In the genomic region with DNA sequence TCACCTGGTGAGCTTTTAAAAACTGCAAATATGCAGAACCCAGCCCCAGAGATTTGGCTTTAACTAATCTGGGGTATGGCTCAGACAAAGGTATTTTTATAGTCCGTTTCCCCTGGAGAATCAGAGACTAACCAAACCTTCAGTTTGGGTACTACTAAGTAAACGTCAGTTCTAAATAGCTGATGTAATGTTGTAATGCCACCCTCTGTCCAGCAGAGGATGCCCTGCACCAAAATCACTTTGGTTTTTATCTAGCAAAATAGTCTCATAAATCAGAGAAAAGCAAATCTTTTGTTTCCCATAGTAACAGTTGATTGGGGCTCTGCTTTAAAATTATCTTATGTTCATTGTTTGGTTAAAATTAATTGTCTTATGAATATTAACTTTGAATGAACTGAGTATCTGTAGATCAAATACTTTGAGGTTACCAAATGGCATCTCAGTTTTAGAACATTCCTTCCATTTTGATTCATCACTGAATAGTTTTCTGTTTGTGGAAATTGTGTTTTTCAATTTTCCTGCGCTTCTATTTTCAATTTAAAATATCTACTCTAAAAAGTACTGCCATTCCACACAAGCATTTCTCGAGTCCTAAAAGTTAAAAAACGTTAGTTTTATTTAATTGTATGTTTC, we compare ENCODE assay signal across 8 cellular contexts.
DNase-seq lines count a peak whose midpoint lies in the region; ATAC-seq and TF ChIP-seq lines count a peak whose summit lies in the region.

No MANE protein-coding gene starts in this region.

- ATAC-seq in HG02759 (IDR thresholded peaks at IDR 0.05; ENCODE audit: unreplicated experiment) = peak; percentile 72

- TF ChIP-seq CTCF in AG09309 (IDR thresholded peaks at IDR 0.05; ENCODE audit: control insufficient read depth, insufficient read depth, low read depth, low read length, missing control alignments) (peak; percentile 93), GM10266 (IDR thresholded peaks at IDR 0.05; ENCODE audit: control insufficient read depth, insufficient read depth, low read depth, missing control alignments) (peak; percentile 77), ascending aorta (IDR thresholded peaks at IDR 0.05) (peak; percentile 79 to 91 (median 88)), testis (IDR thresholded peaks at IDR 0.05) (peak; percentile 95 to 97 (median 95))

- no peak for TF ChIP-seq POLR2A in testis (IDR thresholded peaks at IDR 0.05)

- no peak for DNase-seq in AG09309 (ENCODE audit: low read depth)
- peak; percentile 17 for DNase-seq in GM10266 (ENCODE audit: extremely low spot score)
- DNase-seq in NCI-H2029 (lab: John Stamatoyannopoulos, UW) = peak; percentile 53
- peak in 1 of 2 donors; percentile 66 for DNase-seq in ascending aorta (ENCODE audit: low spot score in 2 of 2)
- peak; percentile 54 for DNase-seq in iPS-NIHi11 (ENCODE audit: low spot score)
- DNase-seq in testis = peak; percentile 51
- no peak for DNase-seq in stimulated activated CD4-positive, alpha-beta T cell treated with anti-CD3 and anti-CD28 coated beads, Interleukin-2, amount 100 ng/mL, for 48 hours

- WGBS in testis, 2 donors = 64 to 71% methylated on average over 5 of the region's 5 CpGs

- H3K27ac ChIP-seq in ascending aorta (no peak overlapping the region), testis (no peak overlapping the region)

- intact Hi-C loops in ascending aorta (cut with DNase I) = loop anchor here (2.0 kb wide), 1 partner anchor 602 kb away; no protein-coding TSS in a partner anchor
- intact Hi-C loops in testis (cut with DNase I; ENCODE audit: low total_unique reads) = no loop called here

- no peak overlapping the region for H3K4me3 ChIP-seq in AG09309 (ENCODE audit: control insufficient read depth, low read depth, low read length)
- H3K4me3 ChIP-seq in ascending aorta = no peak overlapping the region
- no peak overlapping the region for H3K4me3 ChIP-seq in testis

- no peaks in the 10 kb centered on the region for H3K27me3 ChIP-seq in ascending aorta
- no peaks in the 10 kb centered on the region for H3K27me3 ChIP-seq in testis

- H3K36me3 ChIP-seq in ascending aorta (no peaks in the 10 kb centered on the region), testis (ENCODE audit: low read depth, missing control alignments) (no peaks in the 10 kb centered on the region)

- H3K4me1 ChIP-seq in ascending aorta (no peaks in the 10 kb centered on the region), testis (no peaks in the 10 kb centered on the region)

- H3K9me3 ChIP-seq in ascending aorta = no peaks in the 10 kb centered on the region
- no peaks in the 10 kb centered on the region for H3K9me3 ChIP-seq in testis

Comparison
In these comparisons a context has a peak if more than half of its experiments do, and no peak if none do; other contexts are left out.
1. DNase-seq: peak in GM10266 (single experiment), NCI-H2029 (single experiment), iPS-NIHi11 (single experiment) and testis (single experiment); none in AG09309 (single experiment) and stimulated activated CD4-positive, alpha-beta T cell treated with anti-CD3 and anti-CD28 coated beads, Interleukin-2, amount 100 ng/mL, for 48 hours (0 of 2).
2. Peak in every context shown above with its lines, with median percentiles within 50 percentile points of each other: CTCF ChIP-seq.